Comparison of ENCODE assay signal across 24 cellular contexts in the genomic region with DNA sequence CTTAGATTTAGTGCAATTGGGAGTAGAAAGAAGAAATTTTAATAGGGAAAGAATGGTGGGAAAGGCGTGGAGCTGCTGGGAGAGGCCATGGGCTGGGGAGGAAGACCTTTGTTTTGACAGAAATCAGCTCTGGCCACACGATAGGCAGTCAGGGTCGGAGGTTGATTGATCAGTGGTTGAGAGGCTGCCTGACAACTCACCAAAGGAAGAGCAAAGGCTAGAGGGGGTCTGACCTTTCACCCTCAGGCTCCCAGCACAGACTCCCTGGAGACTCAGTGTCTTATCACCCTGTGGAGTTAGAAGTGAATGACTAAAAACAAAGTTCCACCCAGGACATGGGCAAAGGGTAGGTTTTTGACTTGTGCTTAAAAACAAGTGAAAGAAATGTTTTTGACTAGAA. TPM values are rescaled to one million over a fixed set of nuclear protein-coding genes. Genes with fewer than 3 reads are reported as not detected.
"Had no signal": no experiment of that assay in that cellular context is flagged by ENCODE, and none has a peak within 500 bp of the region (broad histone marks: within the 10 kb centered on the region; RNA-seq: fewer than 3 reads in every experiment).

No MANE protein-coding gene starts in this region.

- H3K27me3 ChIP-seq: MG63 had no signal

- FAIRE-seq: HepG2, RCC 7860 had no signal

- DNase-seq: IMR-90, Karpas-422, KG1, MG63, NCI-H1092 treated with DMSO at 0.1 percent for 48 hours, NCI-H1436, NCI-H187, NCI-H2029, NCI-H2081 treated with DMSO at 0.1 percent for 48 hours, NCI-H2171, NCI-H226, NCI-H446, NCI-H510A, NCI-H524 treated with DMSO at 0.1 percent for 48 hours, NCI-H69, NCI-H774, Right ventricle myocardium superior, RPMI8226, SIG-M5 had no signal

- ATAC-seq: HepG2 had no signal

- H3K9me3 ChIP-seq: MG63, SJSA1 had no signal

- H3K4me3 ChIP-seq: MG63, SJSA1, SK-N-MC had no signal

- H3K36me3 ChIP-seq: MG63, SJSA1 had no signal

- H3K27ac ChIP-seq: SJSA1, SK-N-MC had no signal

- H3K4me1 ChIP-seq: SJSA1 had no signal

RNA-seq across cellular contexts. Expression of a gene that starts 18.0 kb away (rescaled TPM):
- total RNA-seq: HepG2, HT-29, IMR-90, Right ventricle myocardium superior, SJSA1 had no signal
- polyA plus RNA-seq: HepG2, IMR-90 had no signal
